8 cellular contexts compared by ENCODE assay signal in the genomic region with DNA sequence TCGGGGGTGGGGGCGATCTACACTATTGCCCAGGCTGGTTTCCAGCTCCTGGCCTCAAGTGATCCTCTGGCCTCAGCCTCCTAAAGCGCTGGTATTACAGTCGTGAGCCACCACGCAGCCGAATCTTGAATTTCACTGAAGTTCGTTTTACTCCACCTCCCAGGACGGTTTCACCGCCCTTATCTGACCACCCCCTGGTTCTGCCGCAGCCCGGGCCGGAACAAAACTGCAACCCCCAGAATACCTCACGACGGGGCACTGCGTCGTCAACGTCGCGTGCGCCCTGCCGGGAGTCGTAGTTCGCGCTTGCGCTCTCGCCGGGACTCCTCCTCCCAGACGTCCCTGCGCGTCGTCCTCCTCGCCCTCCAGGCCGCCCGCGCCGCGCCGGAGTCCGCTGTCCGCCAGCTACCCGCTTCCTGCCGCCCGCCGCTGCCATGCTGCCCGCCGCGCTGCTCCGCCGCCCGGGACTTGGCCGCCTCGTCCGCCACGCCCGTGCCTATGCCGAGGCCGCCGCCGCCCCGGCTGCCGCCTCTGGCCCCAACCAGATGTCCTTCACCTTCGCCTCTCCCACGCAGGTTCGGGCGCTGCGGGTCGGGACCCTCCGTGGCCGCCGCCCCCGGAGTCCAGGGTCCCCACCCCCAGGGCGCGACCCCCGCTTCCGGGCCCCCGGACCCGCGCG. TPM values are rescaled to one million over a fixed set of nuclear protein-coding genes. Genes with fewer than 3 reads are reported as not detected.
A peak's percentile ranks its signal among the peaks of the same experiment; 100 is the strongest.
DNase-seq lines count a peak whose midpoint lies in the region; ATAC-seq and FAIRE-seq lines count a peak whose summit lies in the region.

A gene (plus strand): TSS at position 335 of the 679 bp plus-strand sequence. CDS start 100 bp downstream, at position 435.

- H3K36me3 ChIP-seq in Karpas-422 (ENCODE audit: insufficient read depth, low read length) (no peaks in the 10 kb centered on the region), esophagus (ENCODE audit: control insufficient read depth in 2 of 2, insufficient read depth in 2 of 2, low read length in 1 of 2) (no peaks in the 10 kb centered on the region), mucosa of stomach (ENCODE audit: control insufficient read depth, insufficient read depth, low read length) (peaks cover 7% of the 10 kb centered on the region)

- FAIRE-seq in RCC 7860 (lab: Jason Lieb, UNC), result peak; percentile 15

- no peaks in the 10 kb centered on the region for H3K27me3 ChIP-seq in Karpas-422 (ENCODE audit: low read length)
- H3K27me3 ChIP-seq in esophagus (ENCODE audit: control insufficient read depth in 1 of 2, insufficient read depth in 2 of 2, low read length in 2 of 2), result no peaks in the 10 kb centered on the region
- H3K27me3 ChIP-seq in mucosa of stomach (ENCODE audit: control insufficient read depth, insufficient read depth, low read length), result peaks cover 17% of the 10 kb centered on the region

- peak within 1 kb of the TSS; percentile 88 for H3K4me3 Mint-ChIP-seq in activated T-cell treated with anti-CD3 and anti-CD28 coated beads, Interleukin-2, amount 50 U/mL, for 4 hours

- H3K9ac ChIP-seq in Karpas-422 (ENCODE audit: low read length) (peak within 1 kb of the TSS; percentile 100), mucosa of stomach (ENCODE audit: low read length) (peak within 1 kb of the TSS; percentile 77)

- peak within 1 kb of the TSS; percentile 77 for H3K27ac ChIP-seq in Karpas-422 (ENCODE audit: low read length)
- peak within 1 kb of the TSS; percentile 79 to 94 for H3K27ac ChIP-seq in esophagus (ENCODE audit: low read depth in 2 of 2, low read length in 1 of 2)

- peaks cover 39% of the 10 kb centered on the region for H3K4me1 Mint-ChIP-seq in activated T-cell treated with anti-CD3 and anti-CD28 coated beads, Interleukin-2, amount 50 U/mL, for 4 hours (ENCODE audit: low read depth)

- no peaks in the 10 kb centered on the region for H3K9me2 ChIP-seq in Karpas-422 (replicated peaks; ENCODE audit: insufficient read depth, low read length)

- H3K79me2 ChIP-seq in Karpas-422 (ENCODE audit: low read length), result peaks cover 24% of the 10 kb centered on the region

- no peaks in the 10 kb centered on the region for H3K9me3 Mint-ChIP-seq in activated T-cell treated with anti-CD3 and anti-CD28 coated beads, Interleukin-2, amount 50 U/mL, for 4 hours

- H3K27me3 Mint-ChIP-seq in activated T-cell treated with anti-CD3 and anti-CD28 coated beads, Interleukin-2, amount 50 U/mL, for 4 hours (ENCODE audit: low read depth), result peaks cover 7% of the 10 kb centered on the region

- H3K4me3 ChIP-seq in Karpas-422 (ENCODE audit: low read length), result peak within 1 kb of the TSS; percentile 100
- peak within 1 kb of the TSS; percentile 80 to 88 for H3K4me3 ChIP-seq in esophagus (ENCODE audit: low read depth in 1 of 2, low read length in 2 of 2)
- peak within 1 kb of the TSS; percentile 32 for H3K4me3 ChIP-seq in mucosa of stomach (ENCODE audit: low read length)

- 0 to 1% methylated on average over 75 to 79 of the region's 79 CpGs for WGBS in esophagus, 2 donors

- H3K4me2 ChIP-seq in Karpas-422 (ENCODE audit: low read depth, low read length, poor library complexity, severe bottlenecking), result peak within 1 kb of the TSS; percentile 94

- H3K4me1 ChIP-seq in Karpas-422 (ENCODE audit: low read length) (peaks cover 73% of the 10 kb centered on the region), esophagus (ENCODE audit: control insufficient read depth in 2 of 2, insufficient read depth in 2 of 2, low read length in 1 of 2) (peaks cover 5 to 31% of the 10 kb centered on the region in 2 donors), mucosa of stomach (ENCODE audit: control insufficient read depth, insufficient read depth, low read length) (peaks cover 65% of the 10 kb centered on the region)

- H2AFZ ChIP-seq in Karpas-422 (ENCODE audit: low read length), result 0 out of 2 replicates have a peak within 1 kb of the TSS, but pooled peaks have one; percentile 16

- 0 out of 2 replicates have a peak, but pooled peaks cover 6% of the 10 kb centered on the region for H4K20me1 ChIP-seq in Karpas-422 (ENCODE audit: insufficient read depth, low read depth, low read length)

- peak; percentile 29 for ATAC-seq in GM21528 (IDR thresholded peaks at IDR 0.05; ENCODE audit: low FRiP score, unreplicated experiment)
- ATAC-seq in activated T-cell treated with anti-CD3 and anti-CD28 coated beads, Interleukin-2, amount 50 U/mL, for 4 hours, result peak; percentile 72 to 74

- DNase-seq in COR-L47 (lab: John Stamatoyannopoulos, UW) (peak; percentile 93), Karpas-422 (peak; percentile 98), RCC 7860 (ENCODE audit: low spot score) (peak; percentile 88)
- peak; percentile 94 for DNase-seq in activated T-cell treated with anti-CD3 and anti-CD28 coated beads, Interleukin-2, amount 50 U/mL, for 4 hours
- peak; percentile 84 to 91 for DNase-seq in stimulated activated CD8-positive, alpha-beta memory T cell treated with anti-CD3 and anti-CD28 coated beads, Interleukin-7, amount 100 ng/mL, for 1 hour (ENCODE audit: low read depth in 2 of 2)

- no peaks in the 10 kb centered on the region for H3K36me3 Mint-ChIP-seq in activated T-cell treated with anti-CD3 and anti-CD28 coated beads, Interleukin-2, amount 50 U/mL, for 4 hours (ENCODE audit: insufficient read depth)

- H3K9me3 ChIP-seq in Karpas-422 (ENCODE audit: low read length), result no peaks in the 10 kb centered on the region
- no peaks in the 10 kb centered on the region for H3K9me3 ChIP-seq in esophagus (ENCODE audit: control insufficient read depth in 2 of 2, insufficient read depth in 1 of 2, low read depth in 1 of 2, low read length in 1 of 2)
- no peaks in the 10 kb centered on the region for H3K9me3 ChIP-seq in mucosa of stomach (ENCODE audit: control insufficient read depth, low read length)

RNA-seq across cellular contexts. Expression of the gene that starts here (rescaled TPM):
- 64.3 and 110 TPM in 2 replicates for total RNA-seq in Karpas-422 (2014; rRNA removed; shearing (Covaris generic); ENCODE audit: low replicate concordance)
- 100 to 1,000 TPM; 259 to 434 (median 312) TPM for total RNA-seq in activated T-cell treated with anti-CD3 and anti-CD28 coated beads, Interleukin-2, amount 50 U/mL, for 4 hours
- 100 to 1,000 TPM; 234 to 289 TPM for polyA plus RNA-seq in esophagus

Comparison
In these comparisons a context has a peak if more than half of its experiments do, and no peak if none do; other contexts are left out.
1. Peak in every context shown above with its lines: DNase-seq, ATAC-seq, H3K4me3 ChIP-seq and H3K27ac ChIP-seq.
2. H3K4me3 ChIP-seq: peak in every context shown above with its lines; median percentile 100 in Karpas-422; 84 in esophagus; 32 in mucosa of stomach.